Comparison of ENCODE assay signal across 13 cellular contexts in the genomic region with DNA sequence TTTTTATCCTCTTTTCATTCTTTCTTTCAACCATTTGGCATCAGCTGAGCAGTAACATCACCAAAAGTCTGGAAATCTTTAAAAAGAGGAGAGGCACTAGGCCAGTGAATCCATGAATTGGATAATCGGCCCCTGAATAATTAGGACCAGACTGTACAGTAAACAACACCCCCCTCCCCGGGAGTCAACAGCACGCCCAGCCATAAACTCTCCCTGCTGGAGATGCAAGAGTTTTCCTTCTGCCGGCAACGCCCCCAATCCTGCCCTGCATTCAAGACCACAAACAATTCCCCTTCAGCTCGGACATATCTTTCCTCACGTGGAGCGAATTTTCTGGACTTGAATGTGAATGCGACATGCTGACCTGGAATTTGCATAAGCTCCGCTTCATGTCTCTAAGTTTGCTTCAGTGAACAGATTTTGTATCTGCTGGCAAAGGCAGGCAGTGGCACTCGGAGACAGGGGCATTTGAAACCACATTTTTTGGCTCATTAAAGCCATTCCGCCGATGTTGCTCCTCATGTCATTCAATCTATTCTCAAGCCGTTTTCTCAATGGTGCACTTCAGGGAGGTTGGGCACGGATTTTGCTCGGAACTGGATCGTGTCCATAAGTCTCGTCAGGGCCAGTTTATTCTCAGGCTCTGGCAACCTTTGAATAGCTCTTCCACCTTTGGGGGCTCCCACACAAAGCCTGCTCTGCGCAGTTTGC. TPM values are rescaled to one million over a fixed set of nuclear protein-coding genes. Genes with fewer than 3 reads are reported as not detected.
DNase-seq lines count a peak whose midpoint lies in the region; ATAC-seq, FAIRE-seq and TF ChIP-seq lines count a peak whose summit lies in the region.
"Had no signal": no experiment of that assay in that cellular context is flagged by ENCODE, and none has a peak within 500 bp of the region (broad histone marks: within the 10 kb centered on the region; RNA-seq: fewer than 3 reads in every experiment).

No MANE protein-coding gene starts in this region.

- peaks cover 19% of the 10 kb centered on the region for H3K4me1 Mint-ChIP-seq in progenitor cell of endocrine pancreas (ENCODE audit: low read depth)
- H3K4me1 Mint-ChIP-seq: activated naive CD4-positive, alpha-beta T cell treated with anti-CD3 and anti-CD28 coated beads, Interleukin-2, amount 10 ng/mL, durations not matched to agents 7 days and 5 days had no signal

- H3K27ac ChIP-seq in ACC112 (ENCODE audit: low read depth, low read length) (no peak overlapping the region), ovary (no peak overlapping the region)

- peak overlapping the region; percentile 62 for H3K4me3 ChIP-seq in ACC112 (ENCODE audit: low read depth, low read length)
- H3K4me3 ChIP-seq in ovary: peak overlapping the region; percentile 6

- no peak for TF ChIP-seq EP300 in ovary (IDR thresholded peaks at IDR 0.05)

- TF ChIP-seq POLR2A in ovary (IDR thresholded peaks at IDR 0.05): no peak

- peak overlapping the region; percentile 86 for H2AFZ ChIP-seq in ACC112 (ENCODE audit: low read length, unreplicated experiment)

- peaks cover 3% of the 10 kb centered on the region for H3K27me3 Mint-ChIP-seq in progenitor cell of endocrine pancreas

- no peak overlapping the region for H3K4me3 Mint-ChIP-seq in progenitor cell of endocrine pancreas (ENCODE audit: low read depth)
- H3K4me3 Mint-ChIP-seq: activated B cell treated with CpG ODN at 0.5 μM for 24 hours; activated naive CD4-positive, alpha-beta T cell treated with anti-CD3 and anti-CD28 coated beads, Interleukin-2, amount 10 ng/mL, durations not matched to agents 7 days and 5 days; effector memory CD8-positive, alpha-beta T cell had no signal

- H3K27me3 ChIP-seq in ACC112 (ENCODE audit: insufficient read depth, low read length): peaks cover 14% of the 10 kb centered on the region; the same call in 1 of the 2 replicates
- no peaks in the 10 kb centered on the region for H3K27me3 ChIP-seq in ovary

- H3K36me3 ChIP-seq in ACC112 (ENCODE audit: insufficient read depth, low read length) (no peaks in the 10 kb centered on the region), ovary (no peaks in the 10 kb centered on the region)

- 5 to 12% (median 8%) methylated on average over 19 of the region's 19 CpGs for WGBS in ovary, 3 donors

- H3K9me3 Mint-ChIP-seq in progenitor cell of endocrine pancreas (ENCODE audit: low read depth): no peaks in the 10 kb centered on the region
- H3K9me3 Mint-ChIP-seq: activated naive CD4-positive, alpha-beta T cell treated with anti-CD3 and anti-CD28 coated beads, Interleukin-2, amount 10 ng/mL, durations not matched to agents 7 days and 5 days; effector memory CD8-positive, alpha-beta T cell had no signal

- FAIRE-seq in endometrium (lab: Jason Lieb, UNC): peak; percentile 89
- FAIRE-seq: islet of Langerhans had no signal

- H3K27ac Mint-ChIP-seq in progenitor cell of endocrine pancreas: no peak overlapping the region
- H3K27ac Mint-ChIP-seq: activated B cell treated with CpG ODN at 0.5 μM for 24 hours; activated naive CD4-positive, alpha-beta T cell treated with anti-CD3 and anti-CD28 coated beads, Interleukin-2, amount 10 ng/mL, durations not matched to agents 7 days and 5 days; effector memory CD8-positive, alpha-beta T cell had no signal

- no peaks in the 10 kb centered on the region for H3K79me2 ChIP-seq in ACC112 (ENCODE audit: control insufficient read depth, insufficient read depth, low read length, unreplicated experiment)

- ATAC-seq in GM18868 (IDR thresholded peaks at IDR 0.05; ENCODE audit: unreplicated experiment): no peak
- ATAC-seq: effector memory CD8-positive, alpha-beta T cell had no signal

- peaks cover 1% of the 10 kb centered on the region for H3K36me3 Mint-ChIP-seq in progenitor cell of endocrine pancreas (ENCODE audit: insufficient read depth)
- H3K36me3 Mint-ChIP-seq: activated naive CD4-positive, alpha-beta T cell treated with anti-CD3 and anti-CD28 coated beads, Interleukin-2, amount 10 ng/mL, durations not matched to agents 7 days and 5 days had no signal

- H3K4me1 ChIP-seq in ACC112 (ENCODE audit: control insufficient read depth, insufficient read depth, low read length, unreplicated experiment) (peaks cover 10% of the 10 kb centered on the region), ovary (ENCODE audit: insufficient read depth) (peaks cover 15% of the 10 kb centered on the region)

- DNase-seq in NCI-H2171 (lab: John Stamatoyannopoulos, UW): peak; percentile 8
- no peak for DNase-seq in ovary
- DNase-seq in activated CD8-positive, alpha-beta memory T cell treated with anti-CD3 and anti-CD28 coated beads for 24 hours: no peak
- no peak for DNase-seq in activated effector memory CD4-positive, alpha-beta T cell treated with anti-CD3 and anti-CD28 coated beads, Interleukin-2, amount 50 U/mL, for 16 hours
- DNase-seq in progenitor cell of endocrine pancreas (ENCODE audit: low spot score, unreplicated experiment): no peak
- DNase-seq: activated B cell treated with CpG ODN at 0.5 μM for 24 hours; activated naive CD4-positive, alpha-beta T cell treated with anti-CD3 and anti-CD28 coated beads, Interleukin-2, amount 10 ng/mL, durations not matched to agents 7 days and 5 days; effector memory CD8-positive, alpha-beta T cell; NCI-H1048 had no signal

- TF ChIP-seq CTCF in ovary (IDR thresholded peaks at IDR 0.05): no peak
- no peak for TF ChIP-seq CTCF in progenitor cell of endocrine pancreas (IDR thresholded peaks at IDR 0.05; ENCODE audit: unreplicated experiment)

- H3K9me3 ChIP-seq in ovary: no peaks in the 10 kb centered on the region

- intact Hi-C loops in ovary (cut with DNase I): no loop called here

RNA-seq across cellular contexts. Expression of gene GMPR, which starts 38.0 kb away (rescaled TPM):
- total RNA-seq in ovary (10 to 100 TPM; 18.6 to 49.4 (median 35.1) TPM), progenitor cell of endocrine pancreas (0.50 and 1.3 TPM in 2 replicates)
- 10 to 100 TPM; 32.5 to 50.2 TPM for polyA plus RNA-seq in ovary
